ENCODE assay signal across 13 cellular contexts in the genomic region with DNA sequence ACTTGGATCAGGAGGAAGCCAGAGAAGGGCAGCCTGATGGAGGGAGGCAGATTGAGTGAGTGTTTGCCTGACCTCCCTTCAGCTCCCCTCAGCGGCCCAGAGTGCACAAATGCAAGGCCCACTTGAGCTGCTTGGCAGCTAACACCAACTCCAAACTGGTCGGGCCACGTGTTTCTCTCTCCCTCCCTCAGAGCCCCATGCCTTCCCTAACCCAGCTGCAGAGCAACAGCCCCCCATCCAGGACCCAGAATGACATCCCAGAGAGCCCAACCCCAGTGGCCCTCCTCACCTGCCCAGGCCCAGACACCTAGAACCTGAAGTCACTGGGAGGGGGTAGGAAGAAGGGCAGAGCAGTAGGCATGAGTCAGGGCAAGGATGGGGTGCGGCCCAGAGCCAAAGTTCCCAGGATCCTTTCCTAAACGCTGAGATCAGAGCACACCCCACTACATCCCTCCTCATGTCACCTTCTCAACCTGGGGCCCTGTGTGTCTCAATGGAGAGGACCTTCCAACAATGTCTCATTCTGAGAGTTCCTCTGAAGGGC. TPM values are rescaled to one million over a fixed set of nuclear protein-coding genes. Genes with fewer than 3 reads are reported as not detected.
A peak's percentile ranks its signal among the peaks of the same experiment; 100 is the strongest.
DNase-seq lines count a peak whose midpoint lies in the region; ATAC-seq, FAIRE-seq and TF ChIP-seq lines count a peak whose summit lies in the region.
"Had no signal": no experiment of that assay in that cellular context is flagged by ENCODE, and none has a peak within 500 bp of the region (broad histone marks: within the 10 kb centered on the region; RNA-seq: fewer than 3 reads in every experiment).

No MANE protein-coding gene starts in this region.

- peak overlapping the region; percentile 86 for H3K4me2 ChIP-seq in keratinocyte (ENCODE audit: control insufficient read depth, extremely low read depth, insufficient read depth, low read depth, low read length)

- DNase-seq in DMS153 (lab: John Stamatoyannopoulos, UW), result peak; percentile 11
- no peak for DNase-seq in DMS153 treated with DMSO at 0.1 percent for 48 hours (lab: John Stamatoyannopoulos, UW; ENCODE audit: unreplicated experiment)
- DNase-seq in body of pancreas, result no peak
- no peak for DNase-seq in keratinocyte (ENCODE audit: low read depth, low spot score)
- DNase-seq in stomach, result no peak
- no peak for DNase-seq in OCI-M2 (lab: John Stamatoyannopoulos, UW; ENCODE audit: unreplicated experiment)
- no peak for DNase-seq in activated CD4-positive, alpha-beta T cell treated with anti-CD3 and anti-CD28 coated beads, Interleukin-2, amount 50 U/mL, for 48 hours
- DNase-seq: NCI-H2107 had no signal

- no peak for TF ChIP-seq EP300 in stomach (IDR thresholded peaks at IDR 0.05)

- WGBS in body of pancreas, 2 donors, result 61 to 69% methylated on average over 5 of the region's 5 CpGs
- 37 to 58% (median 47%) methylated on average over 3 to 5 of the region's 5 CpGs for WGBS in stomach, 5 donors

- FAIRE-seq in keratinocyte (lab: Jason Lieb, UNC), result peak; percentile 81

- H3K4me3 ChIP-seq in body of pancreas (no peak overlapping the region), keratinocyte (ENCODE audit: control insufficient read depth in 2 of 3, extremely low read depth in 1 of 3, insufficient read depth in 2 of 3, low read depth in 1 of 3, low read length in 3 of 3) (peak overlapping the region in 1 of 3 experiments; percentile 29), stomach (no peak overlapping the region)

- peaks cover 40% of the 10 kb centered on the region for H3K79me2 ChIP-seq in keratinocyte (ENCODE audit: control insufficient read depth, insufficient read depth, low read length)

- TF ChIP-seq POLR2A in body of pancreas (IDR thresholded peaks at IDR 0.05) (no peak), stomach (IDR thresholded peaks at IDR 0.05) (no peak)

- no peaks in the 10 kb centered on the region for H3K9me1 ChIP-seq in keratinocyte (ENCODE audit: control insufficient read depth, extremely low read depth, insufficient read depth, low read length)

- TF ChIP-seq CTCF in body of pancreas (IDR thresholded peaks at IDR 0.05) (no peak), keratinocyte (optimal IDR thresholded peaks at IDR 0.05 in 1 of 3, IDR thresholded peaks at IDR 0.05 in 1 of 3, conservative IDR thresholded peaks at IDR 0.05 in 1 of 3; ENCODE audit: extremely low read depth in 1 of 3, insufficient read depth in 2 of 3, low read length in 3 of 3) (no peak), stomach (IDR thresholded peaks at IDR 0.05) (no peak)

- no peaks in the 10 kb centered on the region for H4K20me1 ChIP-seq in keratinocyte (ENCODE audit: control insufficient read depth, extremely low read depth, insufficient read depth, low read length)

- peak overlapping the region; percentile 99 for H3K9ac ChIP-seq in keratinocyte (ENCODE audit: control insufficient read depth, extremely low read depth, insufficient read depth, low read length)

- intact Hi-C loops in body of pancreas (cut with DNase I) (no loop called here), stomach (cut with DNase I; ENCODE audit: low total_unique reads) (no loop called here)

- H3K27me3 ChIP-seq in body of pancreas (no peaks in the 10 kb centered on the region), keratinocyte (ENCODE audit: control insufficient read depth, extremely low read depth, insufficient read depth, low read length) (no peaks in the 10 kb centered on the region), stomach (no peaks in the 10 kb centered on the region)

- dilution Hi-C loops in keratinocyte (cut with MboI; ENCODE audit: extremely low pct_ligation_motif_present, low sequenced_read_pairs), result no loop called here

- H3K36me3 ChIP-seq in body of pancreas (replicated peaks in 1 of 2; ENCODE audit: insufficient read depth in 1 of 2, low read depth in 2 of 2) (no peaks in the 10 kb centered on the region), keratinocyte (ENCODE audit: control insufficient read depth in 2 of 2, extremely low read depth in 1 of 2, insufficient read depth in 2 of 2, low read length in 2 of 2) (peaks cover 8 to 37% of the 10 kb centered on the region in 2 experiments), stomach (peaks cover 0 to 27% (median 10%) of the 10 kb centered on the region in 4 donors)

- H3K4me1 ChIP-seq in body of pancreas, result peaks cover 29% of the 10 kb centered on the region
- peaks cover 33% of the 10 kb centered on the region for H3K4me1 ChIP-seq in keratinocyte (ENCODE audit: control insufficient read depth, extremely low read depth, insufficient read depth, low read length)
- peaks cover 28 to 55% (median 42%) of the 10 kb centered on the region in 4 donors for H3K4me1 ChIP-seq in stomach

- H3K27ac ChIP-seq in body of pancreas (peak overlapping the region in 3 of 4 donors; percentile 64 to 70 (median 70)), keratinocyte (ENCODE audit: control insufficient read depth, insufficient read depth, low read length) (peak overlapping the region; percentile 99), stomach (peak overlapping the region; percentile 46 to 89 (median 66))
- H3K27ac ChIP-seq: 22Rv1 had no signal

- ATAC-seq in body of pancreas (no peak), HG02973 (IDR thresholded peaks at IDR 0.05; ENCODE audit: unreplicated experiment) (no peak)

- no peaks in the 10 kb centered on the region for H3K9me3 ChIP-seq in body of pancreas
- no peaks in the 10 kb centered on the region for H3K9me3 ChIP-seq in keratinocyte (ENCODE audit: control insufficient read depth, low read depth, low read length)
- no peaks in the 10 kb centered on the region for H3K9me3 ChIP-seq in stomach

- H2AFZ ChIP-seq in keratinocyte (ENCODE audit: control insufficient read depth, low read length), result no peak overlapping the region

RNA-seq across cellular contexts. Expression of gene S100A14, which starts 0.8 kb away (rescaled TPM):
- 10 to 100 TPM; 12.2 to 30.4 TPM for total RNA-seq in body of pancreas
- 1,249 to 1,646 TPM (median 1,394 TPM) in 3 replicates for polyA plus RNA-seq in keratinocyte
- polyA plus RNA-seq in keratinocyte (2011; ENCODE audit: low read depth), result 1,951 TPM
- 1,566 and 1,644 TPM in 2 replicates for polyA plus RNA-seq in keratinocyte (2011; cell fraction: cytosol; rRNA removed)
- polyA plus RNA-seq in keratinocyte (2011; cell fraction: nucleus; rRNA removed), result 614 and 760 TPM in 2 replicates
- polyA plus RNA-seq in keratinocyte (2012; ENCODE audit: low replicate concordance), result 1,389 and 1,858 TPM in 2 replicates
- 691 to 1,029 TPM (median 755 TPM) in 3 replicates for polyA minus RNA-seq in keratinocyte
- polyA minus RNA-seq in keratinocyte (2011; cell fraction: cytosol; rRNA and poly(A)+ RNA removed), result 520 TPM
- 81.8 and 131 TPM in 2 replicates for polyA minus RNA-seq in keratinocyte (2011; cell fraction: nucleus; rRNA and poly(A)+ RNA removed)
- total RNA-seq in stomach, result 100 to 1,000 TPM in 1 of 5 donors, 10 to 100 TPM in 3, 1 to 10 TPM in 1; 8.8 to 488 (median 29.0) TPM
- polyA plus RNA-seq in stomach, result 100 to 1,000 TPM in 2 of 3 donors, 10 to 100 TPM in 1; 70.2 to 751 (median 244) TPM
- total RNA-seq: activated T-helper 2 cell treated with anti-CD3 and anti-CD28 coated beads, Interferon-gamma antibody, Interleukin-2, Interleukin-4, amounts not matched to agents 10 μg/mL and 5 μg/mL and 100 μg/mL, durations not matched to agents 14 hours and 24 hours and 36 hours; fibroblast of villous mesenchyme had no signal

RNA-seq across cellular contexts. Expression of gene S100A16, which starts 4.0 kb away (rescaled TPM):
- 10 to 100 TPM; 20.1 to 42.5 TPM for total RNA-seq in body of pancreas
- polyA plus RNA-seq in keratinocyte, result 1,620 to 2,357 TPM (median 2,299 TPM) in 3 replicates
- 478 TPM for polyA plus RNA-seq in keratinocyte (2011; ENCODE audit: low read depth)
- polyA plus RNA-seq in keratinocyte (2011; cell fraction: cytosol; rRNA removed), result 1,853 and 2,422 TPM in 2 replicates
- polyA plus RNA-seq in keratinocyte (2011; cell fraction: nucleus; rRNA removed), result 641 and 719 TPM in 2 replicates
- 1,429 and 1,473 TPM in 2 replicates for polyA plus RNA-seq in keratinocyte (2012; ENCODE audit: low replicate concordance)
- polyA minus RNA-seq in keratinocyte, result 883 to 1,336 TPM (median 1,077 TPM) in 3 replicates
- polyA minus RNA-seq in keratinocyte (2011; cell fraction: cytosol; rRNA and poly(A)+ RNA removed), result 1,097 TPM
- polyA minus RNA-seq in keratinocyte (2011; cell fraction: nucleus; rRNA and poly(A)+ RNA removed), result 264 and 275 TPM in 2 replicates
- 100 to 1,000 TPM in 1 of 5 donors, 10 to 100 TPM in 2, 1 to 10 TPM in 2; 8.9 to 192 (median 47.9) TPM for total RNA-seq in stomach
- 100 to 1,000 TPM; 145 to 361 (median 188) TPM for polyA plus RNA-seq in stomach
- total RNA-seq: activated T-helper 2 cell treated with anti-CD3 and anti-CD28 coated beads, Interferon-gamma antibody, Interleukin-2, Interleukin-4, amounts not matched to agents 10 μg/mL and 5 μg/mL and 100 μg/mL, durations not matched to agents 14 hours and 24 hours and 36 hours had no signal

RNA-seq across cellular contexts. Expression of gene S100A13, which starts 10.3 kb away (rescaled TPM):
- total RNA-seq in body of pancreas (10 to 100 TPM; 65.3 to 88.7 TPM), stomach (10 to 100 TPM; 18.7 to 54.6 (median 23.5) TPM)
- polyA plus RNA-seq in keratinocyte (215 to 276 TPM (median 228 TPM) in 3 replicates), stomach (100 to 1,000 TPM; 140 to 271 (median 207) TPM)
- polyA plus RNA-seq in keratinocyte (2011; ENCODE audit: low read depth), result 23.1 TPM
- 196 and 254 TPM in 2 replicates for polyA plus RNA-seq in keratinocyte (2011; cell fraction: cytosol; rRNA removed)
- 79.2 and 99.1 TPM in 2 replicates for polyA plus RNA-seq in keratinocyte (2011; cell fraction: nucleus; rRNA removed)
- polyA plus RNA-seq in keratinocyte (2012; ENCODE audit: low replicate concordance), result 67.0 and 191 TPM in 2 replicates
- polyA minus RNA-seq in keratinocyte, result 66.1 to 141 TPM (median 117 TPM) in 3 replicates
- 64.7 TPM for polyA minus RNA-seq in keratinocyte (2011; cell fraction: cytosol; rRNA and poly(A)+ RNA removed)
- 10.3 and 13.6 TPM in 2 replicates for polyA minus RNA-seq in keratinocyte (2011; cell fraction: nucleus; rRNA and poly(A)+ RNA removed)

RNA-seq across cellular contexts. Expression of gene S100A1, which starts 11.3 kb away (rescaled TPM):
- 10 to 100 TPM in 1 of 2 donors, 1 to 10 TPM in 1; 7.3 to 57.0 TPM for total RNA-seq in body of pancreas
- 0.12 to 0.15 TPM in 2 of 3 replicates, not detected in the other for polyA plus RNA-seq in keratinocyte
- 1.3 TPM for polyA plus RNA-seq in keratinocyte (2011; ENCODE audit: low read depth)
- polyA plus RNA-seq in keratinocyte (2011; cell fraction: cytosol; rRNA removed), result 0.27 TPM in 1 of 2 replicates, not detected in the other
- not detected in 2 replicates for polyA plus RNA-seq in keratinocyte (2011; cell fraction: nucleus; rRNA removed)
- 1.1 and 1.4 TPM in 2 replicates for polyA plus RNA-seq in keratinocyte (2012; ENCODE audit: low replicate concordance)
- not detected in 3 replicates for polyA minus RNA-seq in keratinocyte
- not detected for polyA minus RNA-seq in keratinocyte (2011; cell fraction: cytosol; rRNA and poly(A)+ RNA removed)
- polyA minus RNA-seq in keratinocyte (2011; cell fraction: nucleus; rRNA and poly(A)+ RNA removed), result not detected in 2 replicates
- total RNA-seq in stomach, result not detected
- 10 to 100 TPM in 2 of 3 donors, 1 to 10 TPM in 1; 5.7 to 64.8 (median 45.5) TPM for polyA plus RNA-seq in stomach
- total RNA-seq: activated T-helper 2 cell treated with anti-CD3 and anti-CD28 coated beads, Interferon-gamma antibody, Interleukin-2, Interleukin-4, amounts not matched to agents 10 μg/mL and 5 μg/mL and 100 μg/mL, durations not matched to agents 14 hours and 24 hours and 36 hours; fibroblast of villous mesenchyme; lung microvascular endothelial cell had no signal

RNA-seq across cellular contexts. Expression of gene CHTOP, which starts 16.9 kb away (rescaled TPM):
- total RNA-seq in body of pancreas (10 to 100 TPM; 62.3 to 68.0 TPM), stomach (100 to 1,000 TPM in 1 of 5 donors, 10 to 100 TPM in 4; 21.7 to 111 (median 74.3) TPM)
- polyA plus RNA-seq in keratinocyte (46.7 to 68.6 TPM (median 56.0 TPM) in 3 replicates), stomach (10 to 100 TPM; 41.3 to 53.2 (median 46.0) TPM)
- 23.4 TPM for polyA plus RNA-seq in keratinocyte (2011; ENCODE audit: low read depth)
- polyA plus RNA-seq in keratinocyte (2011; cell fraction: cytosol; rRNA removed), result 32.9 and 40.8 TPM in 2 replicates
- 66.9 and 80.9 TPM in 2 replicates for polyA plus RNA-seq in keratinocyte (2011; cell fraction: nucleus; rRNA removed)
- polyA plus RNA-seq in keratinocyte (2012; ENCODE audit: low replicate concordance), result 52.9 and 54.0 TPM in 2 replicates
- polyA minus RNA-seq in keratinocyte, result 12.4 to 35.9 TPM (median 23.4 TPM) in 3 replicates
- polyA minus RNA-seq in keratinocyte (2011; cell fraction: cytosol; rRNA and poly(A)+ RNA removed), result 35.3 TPM
- polyA minus RNA-seq in keratinocyte (2011; cell fraction: nucleus; rRNA and poly(A)+ RNA removed), result 22.9 and 31.6 TPM in 2 replicates
